In the genomic region with DNA sequence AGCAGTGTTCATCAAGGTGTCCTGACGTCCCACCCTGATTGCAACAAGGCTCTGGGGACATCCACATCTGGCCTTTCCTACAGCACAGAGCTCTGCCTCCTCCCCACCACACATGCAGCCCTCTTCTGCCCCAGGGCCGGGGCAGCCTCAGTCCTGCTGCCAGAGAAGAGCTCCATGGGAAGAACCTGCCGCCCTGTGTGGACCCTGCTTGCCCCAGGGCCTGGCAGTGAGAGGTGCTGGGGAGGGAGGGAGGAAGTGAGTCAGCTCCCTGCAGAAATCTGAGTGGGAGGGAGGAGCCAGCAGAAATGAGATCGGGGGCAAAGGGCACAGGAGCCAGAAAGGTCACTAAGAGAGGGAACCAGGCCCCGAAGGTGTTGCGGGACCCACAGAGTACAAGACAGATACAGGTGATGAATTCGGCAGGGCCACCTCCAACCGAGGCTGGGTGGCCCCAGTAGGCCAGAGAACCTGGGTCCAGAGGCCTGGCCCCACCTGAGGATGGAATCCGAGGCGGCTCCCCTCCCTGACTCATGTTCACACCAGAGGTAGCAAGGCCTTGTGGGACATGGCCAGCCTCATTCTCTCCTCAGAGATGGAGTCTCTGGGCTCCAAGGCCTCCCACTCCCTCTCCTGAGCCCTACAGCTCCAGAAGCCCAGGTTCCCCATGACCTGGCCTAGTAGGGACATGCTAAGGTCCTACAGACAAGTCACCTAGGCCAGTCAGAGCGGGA, we compare ENCODE assay signal across 8 cellular contexts. TPM values are rescaled to one million over a fixed set of nuclear protein-coding genes. Genes with fewer than 3 reads are reported as not detected.
DNase-seq lines count a peak whose midpoint lies in the region; ATAC-seq, FAIRE-seq and TF ChIP-seq lines count a peak whose summit lies in the region.

No MANE protein-coding gene starts in this region.

- no peaks in the 10 kb centered on the region for H3K27me3 Mint-ChIP-seq in activated CD4-positive, alpha-beta memory T cell treated with anti-CD3 and anti-CD28 coated beads, Interleukin-2, amount 10 ng/mL, durations not matched to agents 7 days and 5 days
- peaks cover 13% of the 10 kb centered on the region for H3K27me3 Mint-ChIP-seq in endothelial cell (ENCODE audit: unreplicated experiment)

- H3K9me3 Mint-ChIP-seq in activated CD4-positive, alpha-beta memory T cell treated with anti-CD3 and anti-CD28 coated beads, Interleukin-2, amount 10 ng/mL, durations not matched to agents 7 days and 5 days: no peaks in the 10 kb centered on the region
- H3K9me3 Mint-ChIP-seq in endothelial cell (ENCODE audit: unreplicated experiment): no peaks in the 10 kb centered on the region

- POLR2A ChIA-PET in A549 (lab: Yijun Ruan, JAX): interaction anchor here (0.7 to 2.0 kb wide), 5 partner anchors 10 to 235 kb away, joined by 3 to 9 read pairs (median 6); partner anchors contain the start of genes MYO18A, NUFIP2 and TAOK1
- POLR2A ChIA-PET in activated CD4-positive, alpha-beta memory T cell treated with anti-CD3 and anti-CD28 coated beads, Interleukin-2, amount 10 ng/mL, durations not matched to agents 7 days and 5 days (lab: Charles Lee): interaction anchor here (0.5 to 3.5 kb wide), 9 partner anchors 9 to 1337 kb away, joined by 3 to 31 read pairs (median 4); partner anchors contain the start of genes MYO18A and NUFIP2

- no peaks in the 10 kb centered on the region for H3K36me3 Mint-ChIP-seq in activated CD4-positive, alpha-beta memory T cell treated with anti-CD3 and anti-CD28 coated beads, Interleukin-2, amount 10 ng/mL, durations not matched to agents 7 days and 5 days (ENCODE audit: low read depth)
- peaks cover 20% of the 10 kb centered on the region for H3K36me3 Mint-ChIP-seq in endothelial cell (ENCODE audit: low read depth, unreplicated experiment)

- no peaks in the 10 kb centered on the region for H3K27me3 ChIP-seq in parathyroid adenoma (ENCODE audit: control insufficient read depth, insufficient read depth, low read length)

- peaks cover 95% of the 10 kb centered on the region for H3K4me1 ChIP-seq in A549
- peaks cover 45% of the 10 kb centered on the region for H3K4me1 ChIP-seq in parathyroid adenoma

- CTCF ChIA-PET in A549 (lab: Yijun Ruan, JAX): interaction anchor here (0.5 to 21.3 kb wide), 6 partner anchors 9 to 404 kb away, joined by 3 to 263 read pairs (median 12); partner anchors contain the start of gene MYO18A
- CTCF ChIA-PET in activated CD4-positive, alpha-beta memory T cell treated with anti-CD3 and anti-CD28 coated beads, Interleukin-2, amount 10 ng/mL, durations not matched to agents 7 days and 5 days (lab: Charles Lee): interaction anchor here (0.7 to 2.4 kb wide), 7 partner anchors 10 to 39 kb away, joined by 3 to 15 read pairs (median 5); partner anchors contain the start of gene MYO18A

- H3K4me1 Mint-ChIP-seq in activated CD4-positive, alpha-beta memory T cell treated with anti-CD3 and anti-CD28 coated beads, Interleukin-2, amount 10 ng/mL, durations not matched to agents 7 days and 5 days: peaks cover 50% of the 10 kb centered on the region
- peaks cover 67% of the 10 kb centered on the region for H3K4me1 Mint-ChIP-seq in endothelial cell (ENCODE audit: unreplicated experiment)

- ATAC-seq in A549 (peak; percentile 75 to 86), GM18858 (IDR thresholded peaks at IDR 0.05; ENCODE audit: unreplicated experiment) (no peak)

- DNase-seq in A549 (ENCODE audit: low read depth in 1 of 2, low spot score in 1 of 2) (peak; percentile 85 to 90), Kasumi-1 (lab: John Stamatoyannopoulos, UW) (peak; percentile 56 to 65), endothelial cell (ENCODE audit: low spot score) (no peak), HPDE6-E6E7 (ENCODE audit: extremely low spot score) (no peak), NCI-H1105 (lab: John Stamatoyannopoulos, UW) (no peak)
- DNase-seq in activated CD4-positive, alpha-beta memory T cell treated with anti-CD3 and anti-CD28 coated beads, Interleukin-2, amount 10 ng/mL, durations not matched to agents 7 days and 5 days: peak; percentile 77

- 13% methylated on average over 10 of the region's 11 CpGs for WGBS in A549 (ENCODE audit: missing lambda C conversion rate)

- peak in 1 of 2 experiments; percentile 41; a peak in 1 of 5 replicates for TF ChIP-seq EP300 in A549 (IDR thresholded peaks at IDR 0.05)

- H3K9me3 ChIP-seq in A549: no peaks in the 10 kb centered on the region
- H3K9me3 ChIP-seq in parathyroid adenoma (ENCODE audit: control insufficient read depth, low read length): no peaks in the 10 kb centered on the region

- no peak overlapping the region for H3K4me3 ChIP-seq in A549
- no peak overlapping the region for H3K4me3 ChIP-seq in parathyroid adenoma (ENCODE audit: low read depth, low read length)

- no peaks in the 10 kb centered on the region for H3K36me3 ChIP-seq in parathyroid adenoma (ENCODE audit: control insufficient read depth, insufficient read depth, low read length)

- FAIRE-seq in A549 (lab: Jason Lieb, UNC): no peak

- TF ChIP-seq RAD21 in A549 (conservative IDR thresholded peaks at IDR 0.05 in 1 of 2, IDR thresholded peaks at IDR 0.05 in 1 of 2): no peak

- peaks cover 36% of the 10 kb centered on the region for H3K79me2 ChIP-seq in parathyroid adenoma

- peak overlapping the region; percentile 52 for H2AFZ ChIP-seq in parathyroid adenoma

- H3K27ac Mint-ChIP-seq in activated CD4-positive, alpha-beta memory T cell treated with anti-CD3 and anti-CD28 coated beads, Interleukin-2, amount 10 ng/mL, durations not matched to agents 7 days and 5 days: peak overlapping the region; percentile 90
- peak overlapping the region; percentile 30 for H3K27ac Mint-ChIP-seq in endothelial cell (ENCODE audit: unreplicated experiment)

- peak overlapping the region; percentile 81 to 94 for H3K27ac ChIP-seq in A549
- H3K27ac ChIP-seq in parathyroid adenoma: peak overlapping the region; percentile 68

- TF ChIP-seq POLR2A in A549 (IDR thresholded peaks at IDR 0.05; ENCODE audit: low read length): peak; percentile 19; the same call in 1 of the 2 replicates

- H3K9ac ChIP-seq in parathyroid adenoma: no peak overlapping the region

- H3K4me2 ChIP-seq in A549 (peak overlapping the region; percentile 70), parathyroid adenoma (ENCODE audit: low read length) (no peak overlapping the region)

- peak overlapping the region; percentile 41 for H3K4me3 Mint-ChIP-seq in activated CD4-positive, alpha-beta memory T cell treated with anti-CD3 and anti-CD28 coated beads, Interleukin-2, amount 10 ng/mL, durations not matched to agents 7 days and 5 days
- H3K4me3 Mint-ChIP-seq in endothelial cell (ENCODE audit: unreplicated experiment): no peak overlapping the region

- TF ChIP-seq CTCF in A549 (IDR thresholded peaks at IDR 0.05) (no peak), endothelial cell (IDR thresholded peaks at IDR 0.05; ENCODE audit: unreplicated experiment) (no peak), parathyroid adenoma (IDR thresholded peaks at IDR 0.05) (no peak)

TF ChIP-seq in A549, 52 proteins besides CTCF, POLR2A, EP300 and RAD21 (continues in another document):
- TF ChIP-seq, protein P1, sequence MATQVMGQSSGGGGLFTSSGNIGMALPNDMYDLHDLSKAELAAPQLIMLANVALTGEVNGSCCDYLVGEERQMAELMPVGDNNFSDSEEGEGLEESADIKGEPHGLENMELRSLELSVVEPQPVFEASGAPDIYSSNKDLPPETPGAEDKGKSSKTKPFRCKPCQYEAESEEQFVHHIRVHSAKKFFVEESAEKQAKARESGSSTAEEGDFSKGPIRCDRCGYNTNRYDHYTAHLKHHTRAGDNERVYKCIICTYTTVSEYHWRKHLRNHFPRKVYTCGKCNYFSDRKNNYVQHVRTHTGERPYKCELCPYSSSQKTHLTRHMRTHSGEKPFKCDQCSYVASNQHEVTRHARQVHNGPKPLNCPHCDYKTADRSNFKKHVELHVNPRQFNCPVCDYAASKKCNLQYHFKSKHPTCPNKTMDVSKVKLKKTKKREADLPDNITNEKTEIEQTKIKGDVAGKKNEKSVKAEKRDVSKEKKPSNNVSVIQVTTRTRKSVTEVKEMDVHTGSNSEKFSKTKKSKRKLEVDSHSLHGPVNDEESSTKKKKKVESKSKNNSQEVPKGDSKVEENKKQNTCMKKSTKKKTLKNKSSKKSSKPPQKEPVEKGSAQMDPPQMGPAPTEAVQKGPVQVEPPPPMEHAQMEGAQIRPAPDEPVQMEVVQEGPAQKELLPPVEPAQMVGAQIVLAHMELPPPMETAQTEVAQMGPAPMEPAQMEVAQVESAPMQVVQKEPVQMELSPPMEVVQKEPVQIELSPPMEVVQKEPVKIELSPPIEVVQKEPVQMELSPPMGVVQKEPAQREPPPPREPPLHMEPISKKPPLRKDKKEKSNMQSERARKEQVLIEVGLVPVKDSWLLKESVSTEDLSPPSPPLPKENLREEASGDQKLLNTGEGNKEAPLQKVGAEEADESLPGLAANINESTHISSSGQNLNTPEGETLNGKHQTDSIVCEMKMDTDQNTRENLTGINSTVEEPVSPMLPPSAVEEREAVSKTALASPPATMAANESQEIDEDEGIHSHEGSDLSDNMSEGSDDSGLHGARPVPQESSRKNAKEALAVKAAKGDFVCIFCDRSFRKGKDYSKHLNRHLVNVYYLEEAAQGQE (IDR thresholded peaks at IDR 0.05): no peak
- TF ChIP-seq PHF8 (IDR thresholded peaks at IDR 0.05; ENCODE audit: borderline replicate concordance, low read depth): no peak
- no peak for TF ChIP-seq NPAS2 (CRISPR knock-in tag; IDR thresholded peaks at IDR 0.05; ENCODE audit: borderline replicate concordance)
- no peak for TF ChIP-seq KDM5A (IDR thresholded peaks at IDR 0.05)
- TF ChIP-seq PBX3 (IDR thresholded peaks at IDR 0.05): no peak
- peak; percentile 93 for TF ChIP-seq HOXB13 (CRISPR knock-in tag; IDR thresholded peaks at IDR 0.05; ENCODE audit: low read depth)
- no peak for TF ChIP-seq BHLHE40 (IDR thresholded peaks at IDR 0.05; ENCODE audit: low read depth, low read length)

RNA-seq across cellular contexts. Expression of gene MYO18A, which starts 24.8 kb away (rescaled TPM):
- polyA plus RNA-seq in A549 (2011; rRNA removed) (12.3 and 26.3 TPM in 2 replicates), A549 (2017; fragmentation: RNase III; extraction: RNeasy Plus Mini Kit Qiagen cat#74134 plus additional on column Dnase treatment) (22.4 to 29.7 TPM (median 28.4 TPM) in 3 replicates)
- polyA plus RNA-seq in A549 (2012; cell fraction: cytosol; rRNA removed): 8.3 and 9.9 TPM in 2 replicates
- polyA plus RNA-seq in A549 (2012; cell fraction: nucleus; rRNA removed): 37.5 and 46.4 TPM in 2 replicates
- polyA minus RNA-seq in A549 (2011; rRNA and poly(A)+ RNA removed): 47.9 and 52.2 TPM in 2 replicates
- total RNA-seq in activated CD4-positive, alpha-beta memory T cell treated with anti-CD3 and anti-CD28 coated beads, Interleukin-2, amount 10 ng/mL, durations not matched to agents 7 days and 5 days: 100 to 1,000 TPM in 1 of 2 experiments, 10 to 100 TPM in 1; 92.6 to 100 TPM
- total RNA-seq in endothelial cell (ENCODE audit: unreplicated experiment): 79.9 TPM

Comparison
In these comparisons a context has a peak if more than half of its experiments do, and no peak if none do; other contexts are left out.
1. DNase-seq: peak in A549 (2 of 2), Kasumi-1 (2 of 2) and activated CD4-positive, alpha-beta memory T cell treated with anti-CD3 and anti-CD28 coated beads, Interleukin-2, amount 10 ng/mL, durations not matched to agents 7 days and 5 days (single experiment); none in endothelial cell (single experiment), HPDE6-E6E7 (single experiment) and NCI-H1105 (single experiment).